ENCODE assay signal across 18 cellular contexts in genomic region chrX:24485976-24486680, GRCh38. TPM values are rescaled to one million over a fixed set of nuclear protein-coding genes. Genes with fewer than 3 reads are reported as not detected.
A peak's percentile ranks its signal among the peaks of the same experiment; 100 is the strongest.
DNase-seq lines count a peak whose midpoint lies in the region; ATAC-seq, FAIRE-seq and TF ChIP-seq lines count a peak whose summit lies in the region.
"Had no signal": no experiment of that assay in that cellular context is flagged by ENCODE, and none has a peak within 500 bp of the region (broad histone marks: within the 10 kb centered on the region; RNA-seq: fewer than 3 reads in every experiment).

No MANE protein-coding gene starts in this region.

- H3K27ac ChIP-seq in HepG2 (ENCODE audit: extremely low read length, insufficient read depth, low read length) (no peak overlapping the region), right lobe of liver (no peak overlapping the region), adrenal gland (no peak overlapping the region)
- H3K27ac ChIP-seq: BLaER1 had no signal

- no peaks in the 10 kb centered on the region for H4K20me1 ChIP-seq in HepG2 (ENCODE audit: insufficient read depth, low read length)
- H4K20me1 ChIP-seq: BLaER1 had no signal

- H3K4me3 ChIP-seq in HepG2 (replicated peaks in 1 of 3; ENCODE audit: insufficient read depth in 1 of 3, low read depth in 2 of 3, low read length in 3 of 3): no peak overlapping the region
- no peak overlapping the region for H3K4me3 ChIP-seq in right lobe of liver
- no peak overlapping the region for H3K4me3 ChIP-seq in adrenal gland
- H3K4me3 ChIP-seq: BLaER1 had no signal

- DNase-seq in HepG2 (ENCODE audit: low spot score) (peak; percentile 7), right lobe of liver (no peak), SK-N-DZ (ENCODE audit: low spot score) (peak; percentile 75), left colon (no peak), T1000 (lab: John Stamatoyannopoulos, UW) (no peak), adrenal gland (no peak)
- DNase-seq: GF-D8, HCEC 1CT, NCI-H1105 treated with DMSO at 0.1 percent for 48 hours, NCI-H187, NCI-H446, Right ventricle myocardium superior, SK-N-SH had no signal

- intact Hi-C loops in HepG2 (cut with micrococcal nuclease; ENCODE audit: unreplicated experiment) (no loop called here), right lobe of liver (cut with DNase I) (no loop called here), left colon (cut with DNase I, micrococcal nuclease) (no loop called here), adrenal gland (cut with DNase I) (no loop called here)

- in situ Hi-C loops in HepG2 (cut with HindIII; ENCODE audit: extremely low pct_ligation_motif_present, low pct_unique_long_range_greater_than_20kb): no loop called here

- no peak for TF ChIP-seq RAD21 in HepG2 (CRISPR knock-in tag; IDR thresholded peaks at IDR 0.05)

- FAIRE-seq in HepG2 (lab: Jason Lieb, UNC): no peak
- FAIRE-seq: GM12891, GM18507, HTR-8/SVneo had no signal

- H2AFZ ChIP-seq in HepG2 (ENCODE audit: low read length): no peak overlapping the region

- TF ChIP-seq POLR2A in HepG2 (IDR thresholded peaks at IDR 0.05; ENCODE audit: insufficient read depth in 1 of 2, low read depth in 2 of 2, low read length in 2 of 2) (no peak), right lobe of liver (IDR thresholded peaks at IDR 0.05) (no peak), adrenal gland (IDR thresholded peaks at IDR 0.05) (no peak)

- BruUV-seq in HepG2 (replicated peaks; lab: Mats Ljungman, UMichigan): no TSS peak

- H3K4me1 ChIP-seq in HepG2 (ENCODE audit: insufficient read depth, low read length): peaks cover 20% of the 10 kb centered on the region; the same call in 1 of the 2 replicates
- H3K4me1 ChIP-seq in right lobe of liver: no peaks in the 10 kb centered on the region
- H3K4me1 ChIP-seq in adrenal gland (replicated peaks in 1 of 2): no peaks in the 10 kb centered on the region

- H3K9ac ChIP-seq in HepG2 (ENCODE audit: insufficient read depth, low read depth, low read length): no peak overlapping the region
- H3K9ac ChIP-seq: BLaER1, SK-N-SH had no signal

- POLR2A ChIA-PET in HepG2 (lab: Yijun Ruan, JAX): no interaction called here

- no peaks in the 10 kb centered on the region for H3K79me2 ChIP-seq in HepG2 (ENCODE audit: insufficient read depth, low read length)

- no peaks in the 10 kb centered on the region for H3K9me3 ChIP-seq in HepG2 (ENCODE audit: low read length)
- H3K9me3 ChIP-seq in right lobe of liver: no peaks in the 10 kb centered on the region
- H3K9me3 ChIP-seq in adrenal gland (replicated peaks in 1 of 3): no peaks in the 10 kb centered on the region
- H3K9me3 ChIP-seq: SK-N-SH had no signal

- no peak for TF ChIP-seq EP300 in HepG2 (IDR thresholded peaks at IDR 0.05; ENCODE audit: low read depth in 2 of 2, low read length in 2 of 2)
- TF ChIP-seq EP300 in HepG2 (CRISPR knock-in tag; IDR thresholded peaks at IDR 0.05; ENCODE audit: borderline replicate concordance): no peak

- H3K27me3 ChIP-seq in HepG2 (ENCODE audit: control insufficient read depth in 1 of 2, insufficient read depth in 2 of 2, low read length in 2 of 2) (no peaks in the 10 kb centered on the region), right lobe of liver (no peaks in the 10 kb centered on the region), adrenal gland (no peaks in the 10 kb centered on the region)
- H3K27me3 ChIP-seq: BLaER1 had no signal

- WGBS in HepG2 (ENCODE audit: low lambda C conversion rate): 71% methylated on average over 3 of the region's 10 CpGs
- 71% methylated on average over 5 of the region's 10 CpGs for WGBS in right lobe of liver (ENCODE audit: insufficient coverage, low coverage, low lambda C conversion rate, missing lambda C conversion rate)
- WGBS in adrenal gland, 4 donors: 83 to 94% (median 89%) methylated on average over 4 to 10 of the region's 10 CpGs

- ATAC-seq in HepG2 (no peak), right lobe of liver (no peak), left colon (peak; percentile 56), HG02870 (IDR thresholded peaks at IDR 0.05; ENCODE audit: unreplicated experiment) (no peak)

- no peak overlapping the region for H3K4me2 ChIP-seq in HepG2 (ENCODE audit: low read depth, low read length)
- H3K4me2 ChIP-seq: BLaER1, SK-N-SH had no signal

- CTCF ChIA-PET in HepG2 (lab: Yijun Ruan, JAX; ENCODE audit: low intra/inter-chr PET ratio, low total read pairs): no interaction called here

- no peaks in the 10 kb centered on the region for H3K36me3 ChIP-seq in HepG2 (replicated peaks in 1 of 2; ENCODE audit: control insufficient read depth in 1 of 2, insufficient read depth in 2 of 2, low read length in 2 of 2)
- no peaks in the 10 kb centered on the region for H3K36me3 ChIP-seq in right lobe of liver
- H3K36me3 ChIP-seq in adrenal gland (replicated peaks in 1 of 2): no peaks in the 10 kb centered on the region
- H3K36me3 ChIP-seq: BLaER1 had no signal

- TF ChIP-seq CTCF in HepG2 (CRISPR knock-in tag; IDR thresholded peaks at IDR 0.05) (no peak), right lobe of liver (IDR thresholded peaks at IDR 0.05) (no peak), adrenal gland (IDR thresholded peaks at IDR 0.05) (no peak)

TF ChIP-seq in HepG2, 621 proteins besides CTCF, POLR2A, EP300 and RAD21:
- TF ChIP-seq ATAD3A (CRISPR knock-in tag; IDR thresholded peaks at IDR 0.05): no peak
- no peak for TF ChIP-seq CCAR2 (optimal IDR thresholded peaks at IDR 0.05; ENCODE audit: low read depth, low read length)

RNA-seq across cellular contexts. Expression of gene PDK3, which starts 21.0 kb away (rescaled TPM):
- total RNA-seq in HepG2 (2016; rRNA removed; fragmentation: Illumina TruSeq; extraction: Trizol) (9.1 and 13.3 TPM in 2 replicates), right lobe of liver (10 to 100 TPM in 4 of 6 experiments, 1 to 10 TPM in 2; 8.6 to 17.5 (median 11.3) TPM), left colon (10 to 100 TPM; 16.2 to 24.2 TPM), adrenal gland (10 to 100 TPM in 5 of 8 donors, 1 to 10 TPM in 3; 6.0 to 21.4 (median 13.5) TPM)
- total RNA-seq in HepG2 (2016; cell fraction: cytosol; rRNA removed; fragmentation: Illumina TruSeq; extraction: Trizol; ENCODE audit: low read depth): 3.8 and 5.6 TPM in 2 replicates
- 8.5 and 14.7 TPM in 2 replicates for total RNA-seq in HepG2 (2016; cell fraction: insoluble cytoplasmic fraction; rRNA removed; fragmentation: Illumina TruSeq; extraction: Trizol)
- 7.0 and 7.7 TPM in 2 replicates for total RNA-seq in HepG2 (2016; cell fraction: membrane; rRNA removed; fragmentation: Illumina TruSeq; extraction: Trizol)
- 6.3 and 7.8 TPM in 2 replicates for total RNA-seq in HepG2 (2016; cell fraction: nucleus; rRNA removed; fragmentation: Illumina TruSeq; extraction: Trizol)
- polyA plus RNA-seq in HepG2 (2011; rRNA removed) (7.3 and 10.5 TPM in 2 replicates), adrenal gland (1 to 10 TPM; 2.1 to 4.9 (median 2.4) TPM)
- 6.6 and 7.1 TPM in 2 replicates for polyA plus RNA-seq in HepG2 (2011; cell fraction: cytosol; rRNA removed)
- 5.0 and 5.2 TPM in 2 replicates for polyA plus RNA-seq in HepG2 (2011; cell fraction: nucleus; rRNA removed)
- 2.9 and 5.4 TPM in 2 replicates for polyA plus RNA-seq in HepG2 (2012)
- 3.3 and 3.6 TPM in 2 replicates for polyA plus RNA-seq in HepG2 (2016; cell fraction: cytosol; fragmentation: Illumina TruSeq; extraction: Trizol; ENCODE audit: low read depth)
- 10.0 and 10.1 TPM in 2 replicates for polyA plus RNA-seq in HepG2 (2016; cell fraction: insoluble cytoplasmic fraction; fragmentation: Illumina TruSeq; extraction: Trizol; ENCODE audit: low read depth)
- 5.3 and 5.7 TPM in 2 replicates for polyA plus RNA-seq in HepG2 (2016; cell fraction: membrane; fragmentation: Illumina TruSeq; extraction: Trizol; ENCODE audit: low read depth)
- polyA plus RNA-seq in HepG2 (2016; cell fraction: nucleus; fragmentation: Illumina TruSeq; extraction: Trizol; ENCODE audit: insufficient read depth, low read depth): 3.5 and 5.6 TPM in 2 replicates
- 10.5 and 17.1 TPM in 2 replicates for polyA minus RNA-seq in HepG2 (2011; rRNA and poly(A)+ RNA removed; ENCODE audit: low replicate concordance)
- polyA minus RNA-seq in HepG2 (2011; cell fraction: cytosol; rRNA and poly(A)+ RNA removed): 11.8 and 13.5 TPM in 2 replicates
- 15.2 and 15.5 TPM in 2 replicates for polyA minus RNA-seq in HepG2 (2011; cell fraction: nucleus; rRNA and poly(A)+ RNA removed)
- 7.9 and 10.1 TPM in 2 replicates for polyA plus RNA-seq in SK-N-DZ (2014; cell fraction: cytosol; rRNA removed)
- polyA plus RNA-seq in SK-N-DZ (2014; cell fraction: nucleus; rRNA removed): 3.2 and 4.1 TPM in 2 replicates

Comparison
In these comparisons a context has a peak if more than half of its experiments do, and no peak if none do; other contexts are left out.
1. DNase-seq: peak in HepG2 (single experiment) and SK-N-DZ (single experiment); none in right lobe of liver (0 of 3), left colon (0 of 2), T1000 (single experiment) and adrenal gland (0 of 7).